In the genomic region with DNA sequence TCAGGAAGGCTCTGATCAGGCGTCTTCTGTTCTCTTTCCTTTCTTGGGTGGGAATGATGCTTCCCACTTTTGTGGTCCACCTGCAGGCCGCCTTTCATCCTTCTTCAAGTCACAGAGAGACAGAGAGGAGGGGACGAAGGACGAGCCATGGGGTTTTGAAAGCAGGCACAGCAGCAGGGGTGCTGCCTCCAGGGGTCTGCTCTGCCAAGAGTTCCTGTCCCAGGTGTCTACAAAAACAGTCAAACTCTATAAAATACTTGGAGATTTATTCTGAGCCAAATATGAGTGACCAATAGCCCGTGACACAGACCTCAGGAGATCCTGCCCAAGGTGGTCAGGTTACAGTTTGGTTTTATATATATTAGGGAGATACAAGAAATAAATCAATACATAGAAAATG, we compare ENCODE assay signal across 13 cellular contexts. TPM values are rescaled to one million over a fixed set of nuclear protein-coding genes. Genes with fewer than 3 reads are reported as not detected.
DNase-seq lines count a peak whose midpoint lies in the region; ATAC-seq and TF ChIP-seq lines count a peak whose summit lies in the region.
"Had no signal": no experiment of that assay in that cellular context is flagged by ENCODE, and none has a peak within 500 bp of the region (broad histone marks: within the 10 kb centered on the region; RNA-seq: fewer than 3 reads in every experiment).

No MANE protein-coding gene starts in this region.

- peak overlapping the region in 8 of 12 donors; percentile 67 to 90 (median 78) for H3K27ac ChIP-seq in heart left ventricle
- peak overlapping the region; percentile 85 for H3K27ac ChIP-seq in OCI-LY3 (ENCODE audit: low read length)
- peak overlapping the region; percentile 60 for H3K27ac ChIP-seq in muscle layer of duodenum (ENCODE audit: low read length)
- H3K27ac ChIP-seq in transverse colon: peak overlapping the region; percentile 61 to 75 (median 71)

- H3K9me3 ChIP-seq in heart left ventricle (no peaks in the 10 kb centered on the region), OCI-LY3 (ENCODE audit: insufficient read depth, low read length) (no peaks in the 10 kb centered on the region), muscle layer of duodenum (ENCODE audit: control insufficient read depth in 1 of 2, low read length in 2 of 2) (no peaks in the 10 kb centered on the region), transverse colon (no peaks in the 10 kb centered on the region)
- H3K9me3 ChIP-seq: SK-N-SH had no signal

- H3K4me3 ChIP-seq in heart left ventricle: no peak overlapping the region
- H3K4me3 ChIP-seq in OCI-LY3 (ENCODE audit: low read length): peak overlapping the region; percentile 69
- no peak overlapping the region for H3K4me3 ChIP-seq in muscle layer of duodenum (ENCODE audit: low read depth in 1 of 2, low read length in 2 of 2)
- no peak overlapping the region for H3K4me3 ChIP-seq in transverse colon

- TF ChIP-seq CTCF in heart left ventricle (IDR thresholded peaks at IDR 0.05) (no peak), OCI-LY3 (IDR thresholded peaks at IDR 0.05; ENCODE audit: low read depth, low read length) (no peak), transverse colon (IDR thresholded peaks at IDR 0.05) (no peak)

- ATAC-seq in heart left ventricle (no peak), Right ventricle myocardium inferior (no peak)

- no peak for DNase-seq in heart left ventricle
- DNase-seq in Right ventricle myocardium inferior (ENCODE audit: missing footprints): no peak
- DNase-seq in transverse colon: no peak
- no peak for DNase-seq in NK-92 treated with Interleukin-12 subunit alpha and Interleukin-12 subunit beta, amount 100 ng/mL, for 24 hours (lab: John Stamatoyannopoulos, UW)
- no peak for DNase-seq in medulla oblongata (ENCODE audit: extremely low spot score)
- DNase-seq in DMS 273 (lab: John Stamatoyannopoulos, UW; ENCODE audit: unreplicated experiment): no peak
- DNase-seq: GOT3, NCI-H1417, NCI-H226, SK-N-SH had no signal

- H4K20me1 ChIP-seq in OCI-LY3 (ENCODE audit: insufficient read depth, low read length): no peaks in the 10 kb centered on the region

- intact Hi-C loops in heart left ventricle (cut with DNase I): loop anchor here in 5 of 10 donors (5.0 to 10.0 kb wide), 5 partner anchors 35 to 67 kb away; a partner anchor contains a TSS
- intact Hi-C loops in Right ventricle myocardium inferior (cut with DNase I): no loop called here
- intact Hi-C loops in transverse colon (cut with DNase I; ENCODE audit: low total_unique reads): no loop called here

- no peaks in the 10 kb centered on the region for H3K79me2 ChIP-seq in OCI-LY3 (ENCODE audit: low read length)

- H3K4me1 ChIP-seq in heart left ventricle: peaks cover 0 to 94% (median 13%) of the 10 kb centered on the region in 12 donors
- peaks cover 52% of the 10 kb centered on the region for H3K4me1 ChIP-seq in OCI-LY3 (ENCODE audit: low read length)
- H3K4me1 ChIP-seq in muscle layer of duodenum (ENCODE audit: control insufficient read depth in 1 of 2, insufficient read depth in 2 of 2, low read length in 2 of 2): peaks cover 0 to 13% of the 10 kb centered on the region in 2 donors
- H3K4me1 ChIP-seq in transverse colon: peaks cover 0 to 24% (median 8%) of the 10 kb centered on the region in 4 donors

- in situ Hi-C loops in transverse colon (cut with MboI; ENCODE audit: low pct_ligation_motif_present in 1 of 4, low pct_unique_long_range_greater_than_20kb in 1 of 4, low sequenced_read_pairs in 3 of 4): no loop called here

- H3K36me3 ChIP-seq in heart left ventricle (no peaks in the 10 kb centered on the region), OCI-LY3 (replicated peaks; ENCODE audit: low read depth, low read length) (no peaks in the 10 kb centered on the region), muscle layer of duodenum (ENCODE audit: control insufficient read depth in 1 of 2, insufficient read depth in 2 of 2, low read length in 2 of 2) (no peaks in the 10 kb centered on the region), transverse colon (no peaks in the 10 kb centered on the region)

- no peak for TF ChIP-seq EP300 in transverse colon (IDR thresholded peaks at IDR 0.05; ENCODE audit: low read depth)

- TF ChIP-seq POLR2A in heart left ventricle (IDR thresholded peaks at IDR 0.05): no peak
- TF ChIP-seq POLR2A in transverse colon (IDR thresholded peaks at IDR 0.05): no peak

- peak overlapping the region; percentile 18; the same call in 1 of the 2 replicates for H2AFZ ChIP-seq in OCI-LY3 (ENCODE audit: low read depth, low read length)

- peak overlapping the region; percentile 64 for H3K9ac ChIP-seq in OCI-LY3 (ENCODE audit: low read length)
- H3K9ac ChIP-seq: SK-N-SH had no signal

- peak overlapping the region; percentile 86 for H3K4me2 ChIP-seq in OCI-LY3 (ENCODE audit: low read length)

- 89 to 99% (median 95%) methylated on average over 5 of the region's 5 CpGs for WGBS in heart left ventricle, 4 donors
- 86 to 88% methylated on average over 4 to 5 of the region's 5 CpGs for WGBS in transverse colon (ENCODE audit: low coverage in 1 of 2), 2 donors

- H3K27me3 ChIP-seq in heart left ventricle: no peaks in the 10 kb centered on the region
- H3K27me3 ChIP-seq in OCI-LY3 (ENCODE audit: low read depth, low read length): no peaks in the 10 kb centered on the region
- H3K27me3 ChIP-seq in muscle layer of duodenum (ENCODE audit: low read depth, low read length): no peaks in the 10 kb centered on the region
- no peaks in the 10 kb centered on the region for H3K27me3 ChIP-seq in transverse colon

RNA-seq across cellular contexts. Expression of a gene that starts 34.5 kb away (rescaled TPM):
- total RNA-seq in heart left ventricle (10 to 100 TPM in 2 of 9 donors, 1 to 10 TPM in 7; 2.8 to 73.7 (median 6.1) TPM), Right ventricle myocardium inferior (6.7 TPM), transverse colon (10 to 100 TPM in 3 of 4 donors, 1 to 10 TPM in 1; 2.6 to 33.0 (median 23.3) TPM)
- 1 to 10 TPM; 2.2 to 3.1 TPM for polyA plus RNA-seq in heart left ventricle
- total RNA-seq: osteocyte had no signal
- polyA plus RNA-seq: SK-N-SH had no signal

RNA-seq across cellular contexts. Expression of a gene that starts 57.1 kb away (rescaled TPM):
- 1 to 10 TPM in 5 of 9 donors, under 1 TPM in 4; 0.25 to 3.7 (median 1.0) TPM for total RNA-seq in heart left ventricle
- polyA plus RNA-seq in heart left ventricle: 1 to 10 TPM; 1.2 TPM
- 0.76 TPM for total RNA-seq in Right ventricle myocardium inferior
- 10 to 100 TPM in 1 of 4 donors, 1 to 10 TPM in 3; 6.0 to 17.2 (median 8.0) TPM for total RNA-seq in transverse colon
- polyA plus RNA-seq: SK-N-SH had no signal
